8 cellular contexts compared by ENCODE assay signal in genomic region chr4:56908206-56909082, GRCh38. TPM values are rescaled to one million over a fixed set of nuclear protein-coding genes. Genes with fewer than 3 reads are reported as not detected.
A peak's percentile ranks its signal among the peaks of the same experiment; 100 is the strongest.
DNase-seq lines count a peak whose midpoint lies in the region; ATAC-seq and TF ChIP-seq lines count a peak whose summit lies in the region.

No MANE protein-coding gene starts in this region.

- H3K9me3 ChIP-seq in AG04450 (ENCODE audit: control insufficient read depth, insufficient read depth, low read length): no peaks in the 10 kb centered on the region; the same call in 1 of the 2 replicates
- no peaks in the 10 kb centered on the region for H3K9me3 ChIP-seq in SJCRH30 (replicated peaks)
- no peaks in the 10 kb centered on the region for H3K9me3 ChIP-seq in parathyroid adenoma (ENCODE audit: control insufficient read depth, low read length)
- no peaks in the 10 kb centered on the region for H3K9me3 ChIP-seq in tibial nerve

- peaks cover 48% of the 10 kb centered on the region for H3K4me1 Mint-ChIP-seq in activated naive CD4-positive, alpha-beta T cell treated with anti-CD3 and anti-CD28 coated beads, Interleukin-2, amount 50 U/mL, for 24 hours
- H3K4me1 Mint-ChIP-seq in glutamatergic neuron (ENCODE audit: low read depth, unreplicated experiment): peaks cover 2% of the 10 kb centered on the region

- POLR2A ChIA-PET in AG04450 (lab: Yijun Ruan, JAX): interaction anchor here (0.5 to 2.6 kb wide), 7 partner anchors 10 to 71 kb away, joined by 3 to 13 read pairs (median 5); partner anchors contain the start of genes NOA1 and POLR2B

- H3K79me2 ChIP-seq in parathyroid adenoma: peaks cover 13% of the 10 kb centered on the region

- no peaks in the 10 kb centered on the region for H3K9me3 Mint-ChIP-seq in activated naive CD4-positive, alpha-beta T cell treated with anti-CD3 and anti-CD28 coated beads, Interleukin-2, amount 50 U/mL, for 24 hours
- H3K9me3 Mint-ChIP-seq in glutamatergic neuron (ENCODE audit: unreplicated experiment): peaks cover 9% of the 10 kb centered on the region

- H3K27ac ChIP-seq in AG04450 (ENCODE audit: low read depth, low read length) (peak overlapping the region; percentile 91), SJCRH30 (peak overlapping the region; percentile 82), parathyroid adenoma (peak overlapping the region; percentile 92), tibial nerve (peak overlapping the region; percentile 68 to 97 (median 92))

- peak overlapping the region; percentile 95 for H3K4me3 Mint-ChIP-seq in activated naive CD4-positive, alpha-beta T cell treated with anti-CD3 and anti-CD28 coated beads, Interleukin-2, amount 50 U/mL, for 24 hours
- peak overlapping the region; percentile 93 for H3K4me3 Mint-ChIP-seq in glutamatergic neuron (ENCODE audit: unreplicated experiment)

- WGBS in tibial nerve, 2 donors: 0% methylated on average over 4 to 94 of the region's 110 CpGs

- H3K27me3 ChIP-seq in AG04450 (ENCODE audit: control insufficient read depth, insufficient read depth, low read length): no peaks in the 10 kb centered on the region
- no peaks in the 10 kb centered on the region for H3K27me3 ChIP-seq in SJCRH30
- H3K27me3 ChIP-seq in parathyroid adenoma (ENCODE audit: control insufficient read depth, insufficient read depth, low read length): no peaks in the 10 kb centered on the region
- H3K27me3 ChIP-seq in tibial nerve: no peaks in the 10 kb centered on the region

- H3K4me1 ChIP-seq in SJCRH30: no peaks in the 10 kb centered on the region; the same call in 1 of the 2 replicates
- H3K4me1 ChIP-seq in parathyroid adenoma: no peaks in the 10 kb centered on the region
- peaks cover 0 to 56% (median 34%) of the 10 kb centered on the region in 4 donors for H3K4me1 ChIP-seq in tibial nerve

- peak overlapping the region; percentile 96 for H3K27ac Mint-ChIP-seq in activated naive CD4-positive, alpha-beta T cell treated with anti-CD3 and anti-CD28 coated beads, Interleukin-2, amount 50 U/mL, for 24 hours
- H3K27ac Mint-ChIP-seq in glutamatergic neuron (ENCODE audit: unreplicated experiment): no peak overlapping the region

- H3K4me2 ChIP-seq in parathyroid adenoma (ENCODE audit: low read length): peak overlapping the region; percentile 86

- TF ChIP-seq POLR2A in tibial nerve (IDR thresholded peaks at IDR 0.05): no peak

- H3K27me3 Mint-ChIP-seq in activated naive CD4-positive, alpha-beta T cell treated with anti-CD3 and anti-CD28 coated beads, Interleukin-2, amount 50 U/mL, for 24 hours: no peaks in the 10 kb centered on the region
- H3K27me3 Mint-ChIP-seq in glutamatergic neuron (ENCODE audit: unreplicated experiment): peaks cover 10% of the 10 kb centered on the region

- H3K36me3 Mint-ChIP-seq in activated naive CD4-positive, alpha-beta T cell treated with anti-CD3 and anti-CD28 coated beads, Interleukin-2, amount 50 U/mL, for 24 hours: peaks cover 6% of the 10 kb centered on the region
- H3K36me3 Mint-ChIP-seq in glutamatergic neuron (ENCODE audit: unreplicated experiment): no peaks in the 10 kb centered on the region

- H3K36me3 ChIP-seq in SJCRH30 (peaks cover 12% of the 10 kb centered on the region), parathyroid adenoma (ENCODE audit: control insufficient read depth, insufficient read depth, low read length) (no peaks in the 10 kb centered on the region), tibial nerve (no peaks in the 10 kb centered on the region)

- H2AFZ ChIP-seq in parathyroid adenoma: peak overlapping the region; percentile 76

- H3K4me3 ChIP-seq in AG04450 (ENCODE audit: low read depth, low read length) (peak overlapping the region; percentile 85), SJCRH30 (peak overlapping the region; percentile 94), parathyroid adenoma (ENCODE audit: low read depth, low read length) (peak overlapping the region; percentile 80), tibial nerve (peak overlapping the region; percentile 65 to 95 (median 84))

- CTCF ChIA-PET in AG04450 (lab: Charles Lee): no interaction called here

- TF ChIP-seq CTCF in AG04450 (IDR thresholded peaks at IDR 0.05; ENCODE audit: low read depth, low read length) (0 out of 2 replicates have a peak, but pooled peaks have one; percentile 3), glutamatergic neuron (IDR thresholded peaks at IDR 0.05; ENCODE audit: partially characterized antibody, unreplicated experiment) (no peak), parathyroid adenoma (IDR thresholded peaks at IDR 0.05) (no peak), tibial nerve (IDR thresholded peaks at IDR 0.05) (peak in 1 of 5 experiments; percentile 21)

- DNase-seq in AG04450 (ENCODE audit: low read depth, low spot score): no peak
- peak; percentile 76 for DNase-seq in SJCRH30
- peak; percentile 49 for DNase-seq in glutamatergic neuron
- DNase-seq in tibial nerve (ENCODE audit: low spot score in 2 of 2): peak; percentile 21 to 23

- H3K9ac ChIP-seq in parathyroid adenoma: peak overlapping the region; percentile 13

- TF ChIP-seq EP300 in tibial nerve (IDR thresholded peaks at IDR 0.05): no peak

- ATAC-seq in GM19043 (IDR thresholded peaks at IDR 0.05; ENCODE audit: low read depth, unreplicated experiment): peak; percentile 46
- peak; percentile 59 for ATAC-seq in HG03280 (IDR thresholded peaks at IDR 0.05; ENCODE audit: unreplicated experiment)

RNA-seq across cellular contexts. Expression of gene REST, which starts 0.7 kb away (rescaled TPM):
- 23.9 and 30.6 TPM in 2 replicates for polyA plus RNA-seq in AG04450 (2011; rRNA removed)
- 53.6 and 66.1 TPM in 2 replicates for polyA minus RNA-seq in AG04450 (2011; rRNA and poly(A)+ RNA removed)
- total RNA-seq in SJCRH30 (2014; rRNA removed; shearing (Covaris generic)): 49.7 and 55.4 TPM in 2 replicates
- 1.5 TPM for total RNA-seq in glutamatergic neuron (ENCODE audit: unreplicated experiment)
- 10 to 100 TPM; 23.7 to 39.2 (median 33.9) TPM for total RNA-seq in tibial nerve
